ENCODE assay signal across 10 cellular contexts in genomic region chr2:98463988-98464771, GRCh38. TPM values are rescaled to one million over a fixed set of nuclear protein-coding genes. Genes with fewer than 3 reads are reported as not detected.
A peak's percentile ranks its signal among the peaks of the same experiment; 100 is the strongest.
DNase-seq lines count a peak whose midpoint lies in the region; ATAC-seq and TF ChIP-seq lines count a peak whose summit lies in the region.
"Had no signal": no experiment of that assay in that cellular context is flagged by ENCODE, and none has a peak within 500 bp of the region (broad histone marks: within the 10 kb centered on the region; RNA-seq: fewer than 3 reads in every experiment).

No MANE protein-coding gene starts in this region.

- no peaks in the 10 kb centered on the region for H3K36me3 ChIP-seq in heart left ventricle
- no peaks in the 10 kb centered on the region for H3K36me3 ChIP-seq in right atrium auricular region
- no peaks in the 10 kb centered on the region for H3K36me3 ChIP-seq in esophagus muscularis mucosa
- peaks cover 3% of the 10 kb centered on the region for H3K36me3 ChIP-seq in thymus (ENCODE audit: control insufficient read depth, insufficient read depth)

- 74 to 89% (median 85%) methylated on average over 10 of the region's 10 CpGs for WGBS in heart left ventricle, 4 donors
- 74% methylated on average over 10 of the region's 10 CpGs for WGBS in esophagus muscularis mucosa
- WGBS in thymus: 7% methylated on average over 10 of the region's 10 CpGs

- H3K27ac ChIP-seq in heart left ventricle (peak overlapping the region in 9 of 12 donors; percentile 33 to 96 (median 67)), right atrium auricular region (peak overlapping the region in 1 of 2 donors; percentile 37), esophagus muscularis mucosa (replicated peaks in 1 of 4) (peak overlapping the region; percentile 59 to 67 (median 64)), thymus (ENCODE audit: low read depth) (peak overlapping the region; percentile 92)
- H3K27ac ChIP-seq: VCaP had no signal

- H3K4me3 ChIP-seq in heart left ventricle: peak overlapping the region in 1 of 12 donors; percentile 34
- no peak overlapping the region for H3K4me3 ChIP-seq in right atrium auricular region
- no peak overlapping the region for H3K4me3 ChIP-seq in esophagus muscularis mucosa
- peak overlapping the region; percentile 0 for H3K4me3 ChIP-seq in thymus (ENCODE audit: low read length)

- H3K4me1 ChIP-seq in heart left ventricle (peaks cover 3 to 100% (median 49%) of the 10 kb centered on the region in 12 donors), right atrium auricular region (peaks cover 0 to 56% of the 10 kb centered on the region in 2 donors), esophagus muscularis mucosa (peaks cover 51 to 78% (median 68%) of the 10 kb centered on the region in 4 donors), thymus (ENCODE audit: control insufficient read depth, insufficient read depth, low read length) (peaks cover 69% of the 10 kb centered on the region)

- DNase-seq in heart left ventricle: no peak
- no peak for DNase-seq in right atrium auricular region (ENCODE audit: low spot score)
- DNase-seq in SKM-1 treated with dmso at 0.1 percent for 144 hours (lab: John Stamatoyannopoulos, UW; ENCODE audit: unreplicated experiment): peak; percentile 88
- DNase-seq in esophagus muscularis mucosa (ENCODE audit: extremely low spot score): no peak
- no peak for DNase-seq in NCI-H2171 (lab: John Stamatoyannopoulos, UW)
- DNase-seq: effector CD4-positive, alpha-beta T cell had no signal

- TF ChIP-seq POLR2A in heart left ventricle (IDR thresholded peaks at IDR 0.05) (no peak), esophagus muscularis mucosa (IDR thresholded peaks at IDR 0.05; ENCODE audit: low read depth) (no peak)

- no peak for TF ChIP-seq CTCF in heart left ventricle (IDR thresholded peaks at IDR 0.05)
- TF ChIP-seq CTCF in right atrium auricular region (IDR thresholded peaks at IDR 0.05): no peak
- no peak for TF ChIP-seq CTCF in esophagus muscularis mucosa (IDR thresholded peaks at IDR 0.05)

- H3K9me3 ChIP-seq in heart left ventricle: no peaks in the 10 kb centered on the region
- no peaks in the 10 kb centered on the region for H3K9me3 ChIP-seq in right atrium auricular region
- no peaks in the 10 kb centered on the region for H3K9me3 ChIP-seq in esophagus muscularis mucosa
- H3K9me3 ChIP-seq in thymus (ENCODE audit: control insufficient read depth): no peaks in the 10 kb centered on the region

- no peak for TF ChIP-seq EP300 in esophagus muscularis mucosa (IDR thresholded peaks at IDR 0.05)

- ATAC-seq in heart left ventricle: peak in 2 of 4 donors; percentile 3
- no peak for ATAC-seq in HG03108 (IDR thresholded peaks at IDR 0.05; ENCODE audit: unreplicated experiment)
- ATAC-seq in HG02763 (IDR thresholded peaks at IDR 0.05; ENCODE audit: unreplicated experiment): no peak

- intact Hi-C loops in heart left ventricle (cut with DNase I): no loop called here
- intact Hi-C loops in esophagus muscularis mucosa (cut with DNase I): no loop called here

- no peaks in the 10 kb centered on the region for H3K27me3 ChIP-seq in heart left ventricle
- H3K27me3 ChIP-seq in right atrium auricular region: no peaks in the 10 kb centered on the region
- H3K27me3 ChIP-seq in esophagus muscularis mucosa: no peaks in the 10 kb centered on the region
- no peaks in the 10 kb centered on the region for H3K27me3 ChIP-seq in thymus (ENCODE audit: control insufficient read depth, insufficient read depth)

RNA-seq across cellular contexts. Expression of gene INPP4A, which starts 19.5 kb away (rescaled TPM):
- 10 to 100 TPM; 15.2 to 30.5 (median 20.6) TPM for total RNA-seq in heart left ventricle
- 1 to 10 TPM; 5.1 to 8.7 TPM for polyA plus RNA-seq in heart left ventricle
- total RNA-seq in right atrium auricular region: 10 to 100 TPM; 12.7 to 18.2 TPM
- 10 to 100 TPM; 30.7 to 58.9 (median 39.4) TPM for total RNA-seq in esophagus muscularis mucosa
- polyA plus RNA-seq in thymus: 17.9 TPM
